ENCODE assay signal across 8 cellular contexts in the genomic region with DNA sequence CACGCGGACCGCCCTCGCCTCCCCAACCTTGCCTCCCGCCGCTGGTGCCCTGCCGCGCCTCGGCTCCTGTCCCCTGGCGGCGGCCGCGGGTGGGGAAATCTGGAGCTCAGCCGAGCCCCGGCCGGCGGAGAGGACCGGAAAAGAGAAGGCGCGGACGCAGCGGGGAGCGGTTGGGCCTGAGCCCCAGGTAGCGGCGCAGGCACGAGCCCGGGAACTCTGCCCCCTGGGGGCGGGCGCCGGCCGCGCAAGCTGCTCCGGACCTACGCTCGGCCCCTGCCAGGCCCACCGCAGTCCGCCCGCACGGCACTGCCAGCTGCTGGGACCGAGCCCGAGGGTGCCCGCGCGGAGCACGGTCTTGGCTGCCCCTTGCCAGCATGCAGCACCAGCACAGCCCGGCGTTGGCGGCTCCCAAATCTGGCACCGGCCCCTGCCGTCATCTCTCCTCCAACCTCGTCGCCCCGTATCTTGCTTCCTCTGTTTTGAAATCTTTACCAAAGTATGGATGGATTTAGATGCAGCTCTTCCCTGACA. TPM values are rescaled to one million over a fixed set of nuclear protein-coding genes. Genes with fewer than 3 reads are reported as not detected.
DNase-seq lines count a peak whose midpoint lies in the region; ATAC-seq lines count a peak whose summit lies in the region.

A gene with protein sequence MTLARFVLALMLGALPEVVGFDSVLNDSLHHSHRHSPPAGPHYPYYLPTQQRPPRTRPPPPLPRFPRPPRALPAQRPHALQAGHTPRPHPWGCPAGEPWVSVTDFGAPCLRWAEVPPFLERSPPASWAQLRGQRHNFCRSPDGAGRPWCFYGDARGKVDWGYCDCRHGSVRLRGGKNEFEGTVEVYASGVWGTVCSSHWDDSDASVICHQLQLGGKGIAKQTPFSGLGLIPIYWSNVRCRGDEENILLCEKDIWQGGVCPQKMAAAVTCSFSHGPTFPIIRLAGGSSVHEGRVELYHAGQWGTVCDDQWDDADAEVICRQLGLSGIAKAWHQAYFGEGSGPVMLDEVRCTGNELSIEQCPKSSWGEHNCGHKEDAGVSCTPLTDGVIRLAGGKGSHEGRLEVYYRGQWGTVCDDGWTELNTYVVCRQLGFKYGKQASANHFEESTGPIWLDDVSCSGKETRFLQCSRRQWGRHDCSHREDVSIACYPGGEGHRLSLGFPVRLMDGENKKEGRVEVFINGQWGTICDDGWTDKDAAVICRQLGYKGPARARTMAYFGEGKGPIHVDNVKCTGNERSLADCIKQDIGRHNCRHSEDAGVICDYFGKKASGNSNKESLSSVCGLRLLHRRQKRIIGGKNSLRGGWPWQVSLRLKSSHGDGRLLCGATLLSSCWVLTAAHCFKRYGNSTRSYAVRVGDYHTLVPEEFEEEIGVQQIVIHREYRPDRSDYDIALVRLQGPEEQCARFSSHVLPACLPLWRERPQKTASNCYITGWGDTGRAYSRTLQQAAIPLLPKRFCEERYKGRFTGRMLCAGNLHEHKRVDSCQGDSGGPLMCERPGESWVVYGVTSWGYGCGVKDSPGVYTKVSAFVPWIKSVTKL (minus strand): TSS at position 161 of the 531 bp plus-strand sequence. CDS start 283 bp downstream, outside the sequence.

- no peaks in the 10 kb centered on the region for H3K9me3 ChIP-seq in mesenchymal stem cell (ENCODE audit: control insufficient read depth, low read length)

- peak within 1 kb of the TSS; percentile 86 for H2AFZ ChIP-seq in mesenchymal stem cell (ENCODE audit: low read depth, low read length)

- no peaks in the 10 kb centered on the region for H3K79me1 ChIP-seq in mesenchymal stem cell (replicated peaks; ENCODE audit: low read length, poor library complexity, severe bottlenecking)

- H3K36me3 ChIP-seq in mesenchymal stem cell (ENCODE audit: control insufficient read depth in 1 of 2, insufficient read depth in 2 of 2, low read depth in 1 of 2, low read length in 2 of 2) = no peaks in the 10 kb centered on the region

- peaks cover 0 to 51% of the 10 kb centered on the region in 2 experiments for H3K27me3 ChIP-seq in mesenchymal stem cell (ENCODE audit: control insufficient read depth in 1 of 2, insufficient read depth in 1 of 2, low read length in 2 of 2)

- WGBS in mesenchymal stem cell = 3% methylated on average over 37 of the region's 53 CpGs

- H3K18ac ChIP-seq in mesenchymal stem cell (ENCODE audit: low read depth in 1 of 2, low read length in 2 of 2) = peak within 1 kb of the TSS; percentile 40 to 81

- peak within 1 kb of the TSS in 1 of 2 experiments; percentile 18 for H3K4ac ChIP-seq in mesenchymal stem cell (ENCODE audit: low read depth in 1 of 2, low read length in 2 of 2)

- H3K4me1 ChIP-seq in mesenchymal stem cell (ENCODE audit: control insufficient read depth, insufficient read depth, low read depth, low read length) = peaks cover 14% of the 10 kb centered on the region

- peak; percentile 46 for DNase-seq in A172 (ENCODE audit: low spot score)
- peak; percentile 78 for DNase-seq in NCI-H2227 (lab: John Stamatoyannopoulos, UW; ENCODE audit: unreplicated experiment)
- DNase-seq in activated CD4-positive, alpha-beta T cell treated with anti-CD3 and anti-CD28 coated beads, Interleukin-2, amount 50 U/mL, for 1 hour = peak; percentile 44
- DNase-seq in effector CD8-positive, alpha-beta T cell (lab: John Stamatoyannopoulos, UW) = peak; percentile 8
- DNase-seq in mesenchymal stem cell = peak; percentile 70
- peak; percentile 4 to 7 for DNase-seq in stimulated activated CD8-positive, alpha-beta memory T cell treated with anti-CD3 and anti-CD28 coated beads, Interleukin-2, amount 100 ng/mL, for 1 hour (ENCODE audit: low read depth in 2 of 2)

- no peak within 1 kb of the TSS for H3K27ac ChIP-seq in mesenchymal stem cell (ENCODE audit: low read length, poor library complexity, severe bottlenecking)

- H4K8ac ChIP-seq in mesenchymal stem cell (ENCODE audit: low read length) = peak within 1 kb of the TSS; percentile 78

- peak within 1 kb of the TSS; percentile 62 for H3K4me2 ChIP-seq in mesenchymal stem cell (ENCODE audit: low read length, poor library complexity, severe bottlenecking)

- peak within 1 kb of the TSS; percentile 73 for H3K9ac ChIP-seq in mesenchymal stem cell (ENCODE audit: low read length)

- peak within 1 kb of the TSS in 1 of 2 experiments; percentile 91 for H2BK12ac ChIP-seq in mesenchymal stem cell (ENCODE audit: low read length in 2 of 2)

- peak within 1 kb of the TSS in 1 of 2 experiments; percentile 55 for H3K14ac ChIP-seq in mesenchymal stem cell (ENCODE audit: low read length in 2 of 2)

- H2BK5ac ChIP-seq in mesenchymal stem cell (ENCODE audit: low read depth, low read length, poor library complexity, severe bottlenecking) = no peak within 1 kb of the TSS

- peak within 1 kb of the TSS; percentile 92 for H2BK15ac ChIP-seq in mesenchymal stem cell (ENCODE audit: low read depth, poor library complexity, severe bottlenecking)

- ATAC-seq in GM18511 (IDR thresholded peaks at IDR 0.05; ENCODE audit: unreplicated experiment) (peak; percentile 96), HG02970 (IDR thresholded peaks at IDR 0.05; ENCODE audit: low FRiP score, unreplicated experiment) (peak; percentile 98)

- peak within 1 kb of the TSS; percentile 55 for H2BK120ac ChIP-seq in mesenchymal stem cell (ENCODE audit: low read depth, low read length)

- H3K23ac ChIP-seq in mesenchymal stem cell (ENCODE audit: low read length in 2 of 2) = peak within 1 kb of the TSS; percentile 41 to 99

- peak within 1 kb of the TSS; percentile 71 to 79 for H3K4me3 ChIP-seq in mesenchymal stem cell (ENCODE audit: insufficient read depth in 1 of 2, low read depth in 1 of 2, low read length in 2 of 2)

- no peak within 1 kb of the TSS for H2AK5ac ChIP-seq in mesenchymal stem cell (ENCODE audit: low read length, severe bottlenecking)

- peak within 1 kb of the TSS; percentile 49 for H4K91ac ChIP-seq in mesenchymal stem cell (ENCODE audit: low read length)

RNA-seq across cellular contexts. Expression of the gene that starts here (rescaled TPM):
- 1.5 and 3.0 TPM in 2 replicates for total RNA-seq in A172 (2014; rRNA removed; shearing (Covaris generic))
- polyA plus RNA-seq in mesenchymal stem cell (2013, experiment 1 of 2) = 4.6 TPM
- polyA plus RNA-seq in mesenchymal stem cell (2013, experiment 2 of 2) = 5.0 TPM

Comparison
In these comparisons a context has a peak if more than half of its experiments do, and no peak if none do; other contexts are left out.
1. DNase-seq: peak in every context shown above with its lines; median percentile 78 in NCI-H2227; 70 in mesenchymal stem cell; 46 in A172; 44 in activated CD4-positive, alpha-beta T cell treated with anti-CD3 and anti-CD28 coated beads, Interleukin-2, amount 50 U/mL, for 1 hour; 8 in effector CD8-positive, alpha-beta T cell; 6 in stimulated activated CD8-positive, alpha-beta memory T cell treated with anti-CD3 and anti-CD28 coated beads, Interleukin-2, amount 100 ng/mL, for 1 hour.